ENCODE assay signal across 27 cellular contexts in the genomic region with DNA sequence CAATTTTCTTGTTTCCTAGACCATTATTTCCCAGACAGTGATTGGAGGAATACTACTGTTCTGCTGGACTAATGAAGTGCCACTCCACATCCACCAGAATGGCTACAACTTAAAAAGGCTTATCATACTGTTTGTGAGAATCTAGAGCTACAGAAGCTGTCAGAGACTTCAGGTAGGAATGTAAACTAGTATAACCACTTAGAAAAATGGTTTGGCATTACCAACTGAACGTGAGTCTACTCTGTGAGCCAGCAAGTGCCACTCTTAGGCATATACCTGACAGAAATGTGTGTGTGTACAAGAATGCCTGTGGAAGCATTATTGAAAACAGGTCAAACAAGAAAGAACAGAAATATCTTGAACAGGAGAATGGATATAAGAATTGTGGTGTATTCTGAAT. TPM values are rescaled to one million over a fixed set of nuclear protein-coding genes. Genes with fewer than 3 reads are reported as not detected.
"Had no signal": no experiment of that assay in that cellular context is flagged by ENCODE, and none has a peak within 500 bp of the region (broad histone marks: within the 10 kb centered on the region; RNA-seq: fewer than 3 reads in every experiment).

No MANE protein-coding gene starts in this region.

- H3K4me3 ChIP-seq: coronary artery, dorsolateral prefrontal cortex had no signal

- H3K27me3 ChIP-seq: brain microvascular endothelial cell, dorsolateral prefrontal cortex had no signal

- H3K27ac ChIP-seq: brain microvascular endothelial cell, coronary artery, dorsolateral prefrontal cortex, WERI-Rb-1 had no signal

- DNase-seq: activated B cell treated with CpG ODN at 0.5 μM for 24 hours; activated CD4-positive, alpha-beta T cell treated with anti-CD3 and anti-CD28 coated beads for 48 hours; activated CD4-positive, alpha-beta T cell treated with anti-CD3 and anti-CD28 coated beads, Interleukin-2, amount 50 U/mL, for 1 hour; activated CD4-positive, alpha-beta T cell treated with anti-CD3 and anti-CD28 coated beads, Interleukin-2, amount 50 U/mL, for 48 hours; activated CD8-positive, alpha-beta memory T cell treated with anti-CD3 and anti-CD28 coated beads for 24 hours; activated CD8-positive, alpha-beta T cell treated with anti-CD3 and anti-CD28 coated beads for 36 hours; activated effector memory CD4-positive, alpha-beta T cell treated with Interleukin-2 at 50 U/mL for 16 hours; activated gamma-delta T cell treated with Interleukin-2 at 50 U/mL for 16 hours; activated naive CD4-positive, alpha-beta T cell treated with anti-CD3 and anti-CD28 coated beads, Interleukin-2, amount 50 U/mL, for 16 hours; activated naive CD4-positive, alpha-beta T cell treated with Interleukin-2 at 50 U/mL for 16 hours; activated T-cell treated with anti-CD3 and anti-CD28 coated beads, Interleukin-2, amount 50 U/mL, for 4 hours; amniotic stem cell; anterior cingulate cortex; brain microvascular endothelial cell; dorsolateral prefrontal cortex; effector memory CD4-positive, alpha-beta T cell; endodermal cell; foreskin fibroblast; head of caudate nucleus; T-helper 17 cell; T1000; WERI-Rb-1 had no signal

- ATAC-seq: activated CD4-positive, CD25-positive, alpha-beta regulatory T cell treated with anti-CD3 and anti-CD28 coated beads, Interleukin-2, amount 50 U/mL, for 24 hours; activated CD8-positive, alpha-beta T cell treated with anti-CD3 and anti-CD28 coated beads for 36 hours; activated T-cell treated with anti-CD3 and anti-CD28 coated beads, Interleukin-2, amount 50 U/mL, for 4 hours; activated T-helper 17 cell treated with anti-CD3 and anti-CD28 coated beads, Interleukin-2, amount 50 U/mL, for 72 hours; esophagus mucosa; T-helper 17 cell had no signal

- H3K36me3 ChIP-seq: brain microvascular endothelial cell, WERI-Rb-1 had no signal

RNA-seq across cellular contexts. Expression of gene SCN3A, which starts 4.2 kb away (rescaled TPM):
- total RNA-seq: activated T-cell treated with anti-CD3 and anti-CD28 coated beads, Interleukin-2, amount 50 U/mL, for 4 hours; activated T-helper 17 cell treated with anti-CD3 and anti-CD28 coated beads, Interleukin-2, amount 50 U/mL, for 72 hours; bronchial epithelial cell had no signal

RNA-seq across cellular contexts. Expression of gene SCN2A, which starts 31.1 kb away (rescaled TPM):
- total RNA-seq: activated CD8-positive, alpha-beta T cell treated with anti-CD3 and anti-CD28 coated beads for 36 hours had no signal
